Comparison of ENCODE assay signal across 14 cellular contexts in genomic region chr12:96143827-96144226, GRCh38. TPM values are rescaled to one million over a fixed set of nuclear protein-coding genes. Genes with fewer than 3 reads are reported as not detected.
DNase-seq lines count a peak whose midpoint lies in the region; ATAC-seq lines count a peak whose summit lies in the region.
"Had no signal": no experiment of that assay in that cellular context is flagged by ENCODE, and none has a peak within 500 bp of the region (broad histone marks: within the 10 kb centered on the region; RNA-seq: fewer than 3 reads in every experiment).

No MANE protein-coding gene starts in this region.

- peaks cover 28% of the 10 kb centered on the region for H3K4me1 Mint-ChIP-seq in stimulated activated naive CD8-positive, alpha-beta T cell treated with anti-CD3 and anti-CD28 coated beads, Interleukin-15, amount 100 ng/mL, for 72 hours
- H3K4me1 Mint-ChIP-seq in T-cell: peaks cover 22 to 32% (median 29%) of the 10 kb centered on the region in 3 donors
- peaks cover 29% of the 10 kb centered on the region for H3K4me1 Mint-ChIP-seq in activated T-cell treated with anti-CD3 and anti-CD28 coated beads, Interleukin-2, amount 50 U/mL, for 24 hours (ENCODE audit: low read depth)

- no peak overlapping the region for H3K27ac Mint-ChIP-seq in stimulated activated naive CD8-positive, alpha-beta T cell treated with anti-CD3 and anti-CD28 coated beads, Interleukin-15, amount 100 ng/mL, for 72 hours
- peak overlapping the region; percentile 25 to 50 for H3K27ac Mint-ChIP-seq in T-cell
- H3K27ac Mint-ChIP-seq in activated T-cell treated with anti-CD3 and anti-CD28 coated beads, Interleukin-2, amount 50 U/mL, for 24 hours: no peak overlapping the region

- POLR2A ChIA-PET in T-cell (lab: Charles Lee): no interaction called here

- CTCF ChIA-PET in T-cell (lab: Charles Lee): no interaction called here

- no peaks in the 10 kb centered on the region for H3K9me3 Mint-ChIP-seq in stimulated activated naive CD8-positive, alpha-beta T cell treated with anti-CD3 and anti-CD28 coated beads, Interleukin-15, amount 100 ng/mL, for 72 hours
- H3K9me3 Mint-ChIP-seq in T-cell: no peaks in the 10 kb centered on the region
- H3K9me3 Mint-ChIP-seq in activated T-cell treated with anti-CD3 and anti-CD28 coated beads, Interleukin-2, amount 50 U/mL, for 24 hours: no peaks in the 10 kb centered on the region

- peak overlapping the region; percentile 20 to 41 for H3K4me3 Mint-ChIP-seq in stimulated activated naive CD8-positive, alpha-beta T cell treated with anti-CD3 and anti-CD28 coated beads, Interleukin-15, amount 100 ng/mL, for 72 hours
- peak overlapping the region in 1 of 3 donors; percentile 39 for H3K4me3 Mint-ChIP-seq in T-cell
- no peak overlapping the region for H3K4me3 Mint-ChIP-seq in activated T-cell treated with anti-CD3 and anti-CD28 coated beads, Interleukin-2, amount 50 U/mL, for 24 hours
- H3K4me3 Mint-ChIP-seq: activated CD4-positive, alpha-beta memory T cell treated with anti-CD3 and anti-CD28 coated beads, Interleukin-2, amount 10 ng/mL, durations not matched to agents 7 days and 5 days had no signal

- no peaks in the 10 kb centered on the region for H3K36me3 Mint-ChIP-seq in T-cell
- H3K36me3 Mint-ChIP-seq in activated T-cell treated with anti-CD3 and anti-CD28 coated beads, Interleukin-2, amount 50 U/mL, for 24 hours (ENCODE audit: low read depth): no peaks in the 10 kb centered on the region

- no peaks in the 10 kb centered on the region for H3K27me3 Mint-ChIP-seq in stimulated activated naive CD8-positive, alpha-beta T cell treated with anti-CD3 and anti-CD28 coated beads, Interleukin-15, amount 100 ng/mL, for 72 hours
- no peaks in the 10 kb centered on the region for H3K27me3 Mint-ChIP-seq in T-cell
- no peaks in the 10 kb centered on the region for H3K27me3 Mint-ChIP-seq in activated T-cell treated with anti-CD3 and anti-CD28 coated beads, Interleukin-2, amount 50 U/mL, for 24 hours
- H3K27me3 Mint-ChIP-seq: activated CD4-positive, alpha-beta memory T cell treated with anti-CD3 and anti-CD28 coated beads, Interleukin-2, amount 10 ng/mL, durations not matched to agents 7 days and 5 days had no signal

- ATAC-seq in stimulated activated naive CD8-positive, alpha-beta T cell treated with anti-CD3 and anti-CD28 coated beads, Interleukin-15, amount 100 ng/mL, for 72 hours: no peak
- no peak for ATAC-seq in stimulated activated naive CD8-positive, alpha-beta T cell treated with anti-CD3 and anti-CD28 coated beads, Interleukin-15, Interleukin-2, amounts not matched to agents 100 U/mL and 50 U/mL, for 24 hours
- no peak for ATAC-seq in T-cell (replicated peaks in 1 of 4)
- ATAC-seq: gastrocnemius medialis had no signal

- DNase-seq in stimulated activated naive CD8-positive, alpha-beta T cell treated with anti-CD3 and anti-CD28 coated beads, Interleukin-15, amount 100 ng/mL, for 72 hours: no peak
- no peak for DNase-seq in stimulated activated naive CD8-positive, alpha-beta T cell treated with anti-CD3 and anti-CD28 coated beads, Interleukin-15, Interleukin-2, amounts not matched to agents 100 U/mL and 50 U/mL, for 24 hours
- DNase-seq in T-cell (no peak), kidney tubule cell (ENCODE audit: low spot score) (peak; percentile 22), cerebellar cortex (ENCODE audit: low spot score) (no peak)
- no peak for DNase-seq in central memory CD4-positive, alpha-beta T cell
- no peak for DNase-seq in activated CD4-positive, alpha-beta T cell treated with anti-CD3 and anti-CD28 coated beads, Interleukin-2, amount 50 U/mL, for 4 hours
- DNase-seq in activated T-cell treated with anti-CD3 and anti-CD28 coated beads, Interleukin-2, amount 50 U/mL, for 24 hours: no peak
- DNase-seq: activated CD4-positive, alpha-beta memory T cell treated with anti-CD3 and anti-CD28 coated beads, Interleukin-2, amount 10 ng/mL, durations not matched to agents 7 days and 5 days; amygdala; gastrocnemius medialis; NCI-H526; Peyer's patch; stimulated activated CD4-positive, alpha-beta T cell treated with anti-CD3 and anti-CD28 coated beads, Interleukin-1b, Interleukin-23, amount 100 ng/mL, for 48 hours had no signal

RNA-seq across cellular contexts. Expression of gene ELK3, which starts 50.3 kb away (rescaled TPM):
- 10 to 100 TPM; 33.8 to 62.7 (median 55.5) TPM for total RNA-seq in T-cell

Comparison
In these comparisons a context has a peak if more than half of its experiments do, and no peak if none do; other contexts are left out.
1. H3K27ac Mint-ChIP-seq: peak in T-cell (2 of 2); none in stimulated activated naive CD8-positive, alpha-beta T cell treated with anti-CD3 and anti-CD28 coated beads, Interleukin-15, amount 100 ng/mL, for 72 hours (0 of 2) and activated T-cell treated with anti-CD3 and anti-CD28 coated beads, Interleukin-2, amount 50 U/mL, for 24 hours (single experiment).